ENCODE assay signal across 1 cellular context in the genomic region with DNA sequence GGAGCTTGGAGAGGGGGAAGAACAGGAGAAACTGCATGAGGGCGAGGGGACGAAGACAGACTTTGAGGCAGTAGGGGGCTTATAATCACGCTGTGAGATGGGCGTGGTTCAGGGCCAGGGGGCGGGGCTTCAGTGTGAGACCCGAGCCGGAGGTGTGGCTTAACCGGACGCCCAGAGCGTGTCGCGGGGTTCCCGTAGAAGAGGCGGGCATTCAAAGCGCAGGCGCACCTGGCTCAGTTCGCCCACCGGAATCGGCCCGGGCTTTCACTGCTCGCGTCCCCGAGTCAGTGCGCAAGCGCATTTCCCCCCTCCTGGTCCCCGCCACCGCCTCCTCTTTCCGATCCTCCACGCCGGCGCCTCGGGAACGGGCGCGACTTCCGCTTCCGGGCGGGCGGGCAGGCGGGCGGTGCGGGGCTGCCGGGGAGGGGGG.
TF ChIP-seq lines count a peak whose summit lies in the region.

No MANE protein-coding gene starts in this region.

TF ChIP-seq in A549, 52 proteins besides CTCF, POLR2A, EP300 and RAD21:
- TF ChIP-seq MYC (IDR thresholded peaks at IDR 0.05; ENCODE audit: borderline replicate concordance, low read length) (peak; percentile 84), MAZ (IDR thresholded peaks at IDR 0.05; ENCODE audit: borderline replicate concordance, low read depth, low read length) (peak; percentile 71; the same call in 1 of the 2 replicates), HDAC2 (IDR thresholded peaks at IDR 0.05) (no peak), CBX2 (IDR thresholded peaks at IDR 0.05; ENCODE audit: borderline replicate concordance, low read depth) (no peak), JUN (IDR thresholded peaks at IDR 0.05) (0 out of 5 replicates have a peak, but pooled peaks of 1 of the 2 experiments have one; percentile 17)
- TF ChIP-seq, protein P1, sequence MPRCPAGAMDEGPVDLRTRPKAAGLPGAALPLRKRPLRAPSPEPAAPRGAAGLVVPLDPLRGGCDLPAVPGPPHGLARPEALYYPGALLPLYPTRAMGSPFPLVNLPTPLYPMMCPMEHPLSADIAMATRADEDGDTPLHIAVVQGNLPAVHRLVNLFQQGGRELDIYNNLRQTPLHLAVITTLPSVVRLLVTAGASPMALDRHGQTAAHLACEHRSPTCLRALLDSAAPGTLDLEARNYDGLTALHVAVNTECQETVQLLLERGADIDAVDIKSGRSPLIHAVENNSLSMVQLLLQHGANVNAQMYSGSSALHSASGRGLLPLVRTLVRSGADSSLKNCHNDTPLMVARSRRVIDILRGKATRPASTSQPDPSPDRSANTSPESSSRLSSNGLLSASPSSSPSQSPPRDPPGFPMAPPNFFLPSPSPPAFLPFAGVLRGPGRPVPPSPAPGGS (IDR thresholded peaks at IDR 0.05), result 0 out of 3 replicates have a peak, but pooled peaks have one; percentile 7
- TF ChIP-seq, protein P2, sequence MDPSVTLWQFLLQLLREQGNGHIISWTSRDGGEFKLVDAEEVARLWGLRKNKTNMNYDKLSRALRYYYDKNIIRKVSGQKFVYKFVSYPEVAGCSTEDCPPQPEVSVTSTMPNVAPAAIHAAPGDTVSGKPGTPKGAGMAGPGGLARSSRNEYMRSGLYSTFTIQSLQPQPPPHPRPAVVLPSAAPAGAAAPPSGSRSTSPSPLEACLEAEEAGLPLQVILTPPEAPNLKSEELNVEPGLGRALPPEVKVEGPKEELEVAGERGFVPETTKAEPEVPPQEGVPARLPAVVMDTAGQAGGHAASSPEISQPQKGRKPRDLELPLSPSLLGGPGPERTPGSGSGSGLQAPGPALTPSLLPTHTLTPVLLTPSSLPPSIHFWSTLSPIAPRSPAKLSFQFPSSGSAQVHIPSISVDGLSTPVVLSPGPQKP (IDR thresholded peaks at IDR 0.05; ENCODE audit: low read depth, low read length), result 0 out of 2 replicates have a peak, but pooled peaks have one; percentile 13
- TF ChIP-seq, protein P3, sequence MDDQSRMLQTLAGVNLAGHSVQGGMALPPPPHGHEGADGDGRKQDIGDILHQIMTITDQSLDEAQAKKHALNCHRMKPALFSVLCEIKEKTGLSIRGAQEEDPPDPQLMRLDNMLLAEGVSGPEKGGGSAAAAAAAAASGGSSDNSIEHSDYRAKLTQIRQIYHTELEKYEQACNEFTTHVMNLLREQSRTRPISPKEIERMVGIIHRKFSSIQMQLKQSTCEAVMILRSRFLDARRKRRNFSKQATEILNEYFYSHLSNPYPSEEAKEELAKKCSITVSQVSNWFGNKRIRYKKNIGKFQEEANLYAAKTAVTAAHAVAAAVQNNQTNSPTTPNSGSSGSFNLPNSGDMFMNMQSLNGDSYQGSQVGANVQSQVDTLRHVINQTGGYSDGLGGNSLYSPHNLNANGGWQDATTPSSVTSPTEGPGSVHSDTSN (IDR thresholded peaks at IDR 0.05), result peak; percentile 70; the same call in 1 of the 2 replicates
- TF ChIP-seq, protein P4, sequence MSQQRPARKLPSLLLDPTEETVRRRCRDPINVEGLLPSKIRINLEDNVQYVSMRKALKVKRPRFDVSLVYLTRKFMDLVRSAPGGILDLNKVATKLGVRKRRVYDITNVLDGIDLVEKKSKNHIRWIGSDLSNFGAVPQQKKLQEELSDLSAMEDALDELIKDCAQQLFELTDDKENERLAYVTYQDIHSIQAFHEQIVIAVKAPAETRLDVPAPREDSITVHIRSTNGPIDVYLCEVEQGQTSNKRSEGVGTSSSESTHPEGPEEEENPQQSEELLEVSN (IDR thresholded peaks at IDR 0.05; ENCODE audit: borderline replicate concordance, low read depth), result peak; percentile 75
